Comparison of ENCODE assay signal across 7 cellular contexts in genomic region chr2:23624378-23624777, GRCh38.
DNase-seq lines count a peak whose midpoint lies in the region; ATAC-seq, FAIRE-seq and TF ChIP-seq lines count a peak whose summit lies in the region.

No MANE protein-coding gene starts in this region.

- H2AFZ ChIP-seq in K562 (ENCODE audit: low read depth, low read length) (no peak overlapping the region), osteoblast (ENCODE audit: low read length) (no peak overlapping the region)

- DNase-seq in GM10248 (ENCODE audit: extremely low spot score) (no peak), K562 (ENCODE audit: extremely low read depth in 1 of 4, low spot score in 3 of 4) (peak; percentile 51 to 70 (median 66)), osteoblast (ENCODE audit: insufficient read length, low spot score, missing footprints) (peak; percentile 63), cerebellar nuclear complex (lab: John Stamatoyannopoulos, UW) (no peak)

- H3K27me3 ChIP-seq in K562 (ENCODE audit: control insufficient read depth in 2 of 2, insufficient read depth in 2 of 2, low read length in 2 of 2), result peaks cover 26 to 88% of the 10 kb centered on the region in 2 experiments
- no peaks in the 10 kb centered on the region for H3K27me3 ChIP-seq in osteoblast (ENCODE audit: insufficient read depth, low read length)

- intact Hi-C loops in K562 (cut with micrococcal nuclease), result no loop called here

- ATAC-seq in K562 (peak; percentile 76), HG03520 (IDR thresholded peaks at IDR 0.05; ENCODE audit: unreplicated experiment) (no peak), GM19452 (IDR thresholded peaks at IDR 0.05; ENCODE audit: unreplicated experiment) (no peak)

- H4K20me1 ChIP-seq in K562 (replicated peaks; ENCODE audit: control insufficient read depth, insufficient read depth, low read length) (no peaks in the 10 kb centered on the region), osteoblast (ENCODE audit: insufficient read depth, low read length) (no peaks in the 10 kb centered on the region)

- TF ChIP-seq EP300 in Ishikawa (IDR thresholded peaks at IDR 0.05; ENCODE audit: borderline replicate concordance) (no peak), K562 (IDR thresholded peaks at IDR 0.05; ENCODE audit: low read length) (no peak)

- H3K27ac ChIP-seq in K562 (ENCODE audit: extremely low read depth, low read depth, low read length) (no peak overlapping the region), osteoblast (ENCODE audit: low read depth, low read length) (no peak overlapping the region)

- no peaks in the 10 kb centered on the region for H3K36me3 ChIP-seq in K562 (ENCODE audit: control insufficient read depth, insufficient read depth, low read length)
- no peaks in the 10 kb centered on the region for H3K36me3 ChIP-seq in osteoblast (ENCODE audit: insufficient read depth, low read length)

- BruUV-seq in K562 (replicated peaks; lab: Mats Ljungman, UMichigan), result no TSS peak

- H3K4me1 ChIP-seq in K562 (replicated peaks in 1 of 2; ENCODE audit: control insufficient read depth in 2 of 2, insufficient read depth in 2 of 2, low read length in 2 of 2) (peaks cover 0 to 9% of the 10 kb centered on the region in 2 experiments; a peak in 2 of 5 replicates), osteoblast (ENCODE audit: insufficient read depth, low read length) (no peaks in the 10 kb centered on the region)

- CTCF ChIA-PET in GM10248 (lab: Yijun Ruan, JAX), result interaction anchor here (1.8 to 2.6 kb wide), 2 partner anchors 11 to 20 kb away, joined by 5 to 12 read pairs; no protein-coding TSS in a partner anchor
- CTCF ChIA-PET in K562 (lab: Yijun Ruan, JAX; ENCODE audit: low intra/inter-chr PET ratio), result no interaction called here

- FAIRE-seq in K562 (lab: Jason Lieb, UNC), result peak; percentile 85

- TF ChIP-seq POLR2A in K562 (conservative IDR thresholded peaks at IDR 0.05), result no peak

- no peak overlapping the region for H3K9ac ChIP-seq in K562 (ENCODE audit: insufficient read depth in 1 of 2, low read depth in 2 of 2, low read length in 2 of 2)

- TF ChIP-seq CTCF in GM10248 (IDR thresholded peaks at IDR 0.05; ENCODE audit: control extremely low read depth, extremely low read depth, low read depth, missing control alignments) (peak; percentile 11), K562 (IDR thresholded peaks at IDR 0.05 in 2 of 3, conservative IDR thresholded peaks at IDR 0.05 in 1 of 3; ENCODE audit: insufficient read depth in 2 of 3, low read depth in 1 of 3, low read length in 3 of 3) (peak; percentile 57 to 75 (median 60)), osteoblast (IDR thresholded peaks at IDR 0.05; ENCODE audit: extremely low read depth, low read depth, low read length) (peak; percentile 32)

- 1% methylated on average over 5 of the region's 5 CpGs for WGBS in K562 (ENCODE audit: insufficient coverage, low coverage, missing lambda C conversion rate)

- H3K79me2 ChIP-seq in K562 (ENCODE audit: control insufficient read depth, insufficient read depth, low read length), result no peaks in the 10 kb centered on the region
- no peaks in the 10 kb centered on the region for H3K79me2 ChIP-seq in osteoblast (ENCODE audit: insufficient read depth, low read length)

- peak; percentile 47; the same call in 1 of the 2 replicates for TF ChIP-seq RAD21 in Ishikawa (IDR thresholded peaks at IDR 0.05; ENCODE audit: low read depth)
- TF ChIP-seq RAD21 in K562 (CRISPR knock-in tag; conservative IDR thresholded peaks at IDR 0.05 in 1 of 2, IDR thresholded peaks at IDR 0.05 in 1 of 2), result peak in 1 of 2 experiments; percentile 31; a peak in 1 of 4 replicates

- no peak overlapping the region for H3K4me2 ChIP-seq in K562 (ENCODE audit: insufficient read depth, low read length)
- no peak overlapping the region for H3K4me2 ChIP-seq in osteoblast (ENCODE audit: insufficient read depth, low read length)

- H3K4me3 ChIP-seq in K562 (no peak overlapping the region), osteoblast (ENCODE audit: insufficient read depth, low read length) (no peak overlapping the region)

- peaks cover 2% of the 10 kb centered on the region; the same call in 1 of the 2 replicates for H3K9me3 ChIP-seq in K562 (replicated peaks; ENCODE audit: control insufficient read depth, insufficient read depth, low read depth, low read length)
- H3K9me3 ChIP-seq in osteoblast (ENCODE audit: low read depth, low read length), result no peaks in the 10 kb centered on the region

- POLR2A ChIA-PET in GM10248 (lab: Yijun Ruan, JAX) (no interaction called here), K562 (lab: Yijun Ruan, JAX) (interaction anchor here (0.6 kb wide), 1 partner anchor 78 kb away, joined by 3 read pairs; no protein-coding TSS in a partner anchor)

- in situ Hi-C loops in K562 (cut with MboI), result no loop called here

- H3K9me1 ChIP-seq in K562 (ENCODE audit: control insufficient read depth, insufficient read depth, low read length), result no peaks in the 10 kb centered on the region

TF ChIP-seq in Ishikawa, 13 proteins besides CTCF, POLR2A, EP300 and RAD21:
- TF ChIP-seq TEAD4 (IDR thresholded peaks at IDR 0.05) (no peak), REST (IDR thresholded peaks at IDR 0.05; ENCODE audit: low read depth) (no peak), YY1 (IDR thresholded peaks at IDR 0.05; ENCODE audit: low read depth) (no peak), CEBPB (IDR thresholded peaks at IDR 0.05) (no peak), TCF12 (IDR thresholded peaks at IDR 0.05; ENCODE audit: low read depth) (no peak), TAF1 (IDR thresholded peaks at IDR 0.05; ENCODE audit: low read depth) (no peak), NFIC (IDR thresholded peaks at IDR 0.05) (no peak), FOXM1 (IDR thresholded peaks at IDR 0.05; ENCODE audit: borderline replicate concordance, low read depth) (no peak)

TF ChIP-seq in K562, 482 proteins besides CTCF, POLR2A, EP300 and RAD21:
- TF ChIP-seq TRIM28 (IDR thresholded peaks at IDR 0.05), result 0 out of 2 replicates have a peak, but pooled peaks have one; percentile 53
- TF ChIP-seq CBX3 (IDR thresholded peaks at IDR 0.05; ENCODE audit: borderline replicate concordance in 1 of 2, low read length in 2 of 2), result peak in 1 of 2 experiments; percentile 68; a peak in 1 of 3 replicates
- 0 out of 2 replicates have a peak, but pooled peaks have one; percentile 21 for TF ChIP-seq SMC3 (conservative IDR thresholded peaks at IDR 0.05; ENCODE audit: insufficient read depth, low read depth, low read length)
- no peak for TF ChIP-seq GTF2E2 (tag; IDR thresholded peaks at IDR 0.05)
- no peak for TF ChIP-seq ZBTB40 (IDR thresholded peaks at IDR 0.05)
- TF ChIP-seq ZBTB40 (CRISPR knock-in tag; IDR thresholded peaks at IDR 0.05), result no peak
- TF ChIP-seq ZKSCAN8 (CRISPR knock-in tag; IDR thresholded peaks at IDR 0.05), result no peak
- no peak for TF ChIP-seq HNRNPUL1 (IDR thresholded peaks at IDR 0.05; ENCODE audit: low read length)

Comparison
In these comparisons a context has a peak if more than half of its experiments do, and no peak if none do; other contexts are left out.
1. DNase-seq: peak in K562 (4 of 4) and osteoblast (single experiment); none in GM10248 (single experiment) and cerebellar nuclear complex (0 of 2).
2. Peak in every context shown above with its lines, with median percentiles within 50 percentile points of each other: CTCF ChIP-seq.